In genomic region chr4:41652971-41653370, GRCh38 we compare ENCODE assay signal across 22 cellular contexts.
DNase-seq lines count a peak whose midpoint lies in the region; ATAC-seq and TF ChIP-seq lines count a peak whose summit lies in the region.
"Had no signal": no experiment of that assay in that cellular context is flagged by ENCODE, and none has a peak within 500 bp of the region (broad histone marks: within the 10 kb centered on the region; RNA-seq: fewer than 3 reads in every experiment).

No MANE protein-coding gene starts in this region.

- H3K4me1 ChIP-seq in GM23248 (ENCODE audit: insufficient read depth) (no peaks in the 10 kb centered on the region; the same call in 1 of the 2 replicates), mesenchymal stem cell (ENCODE audit: control insufficient read depth, insufficient read depth, low read depth, low read length) (no peaks in the 10 kb centered on the region), tibial nerve (peaks cover 0 to 12% (median 0%) of the 10 kb centered on the region in 4 donors)

- TF ChIP-seq POLR2A in tibial nerve (IDR thresholded peaks at IDR 0.05), result no peak

- H2BK15ac ChIP-seq in mesenchymal stem cell (ENCODE audit: low read depth, poor library complexity, severe bottlenecking), result no peak overlapping the region

- H3K4ac ChIP-seq in mesenchymal stem cell (ENCODE audit: low read depth in 1 of 2, low read length in 2 of 2), result no peak overlapping the region

- H2BK5ac ChIP-seq in mesenchymal stem cell (ENCODE audit: low read depth, low read length, poor library complexity, severe bottlenecking), result no peak overlapping the region

- H3K27ac ChIP-seq in GM23248, result no peak overlapping the region
- H3K27ac ChIP-seq in mesenchymal stem cell (ENCODE audit: low read length, poor library complexity, severe bottlenecking), result no peak overlapping the region
- H3K27ac ChIP-seq in tibial nerve, result peak overlapping the region in 1 of 4 donors; percentile 38
- H3K27ac ChIP-seq: A549; BLaER1 treated with 17β-estradiol and CSF1 and Interleukin-3, amounts not matched to agents 10 nM and 100 nM had no signal

- H3F3A ChIP-seq in GM23248 (ENCODE audit: insufficient read depth), result no peaks in the 10 kb centered on the region

- H2BK120ac ChIP-seq in mesenchymal stem cell (ENCODE audit: low read depth, low read length), result no peak overlapping the region

- WGBS in GM23248 (ENCODE audit: low coverage in 1 of 2, low lambda C conversion rate in 2 of 2, missing lambda C conversion rate in 2 of 2), 2 experiments, result 55 to 66% methylated on average over 1 of the region's 1 CpG
- 100% methylated on average over 1 of the region's 1 CpG for WGBS in mesenchymal stem cell
- WGBS in tibial nerve, 2 donors, result 59 to 76% methylated on average over 1 of the region's 1 CpG

- no peak overlapping the region for H3K9ac ChIP-seq in GM23248
- no peak overlapping the region for H3K9ac ChIP-seq in mesenchymal stem cell (ENCODE audit: low read length)
- H3K9ac ChIP-seq: BLaER1 treated with 17β-estradiol and CSF1 and Interleukin-3, amounts not matched to agents 10 nM and 100 nM had no signal

- no peak for TF ChIP-seq CTCF in tibial nerve (IDR thresholded peaks at IDR 0.05)

- H3K79me1 ChIP-seq in mesenchymal stem cell (replicated peaks; ENCODE audit: low read length, poor library complexity, severe bottlenecking), result no peaks in the 10 kb centered on the region

- H3K9me3 ChIP-seq in GM23248 (ENCODE audit: low read depth), result no peaks in the 10 kb centered on the region
- no peaks in the 10 kb centered on the region for H3K9me3 ChIP-seq in mesenchymal stem cell (ENCODE audit: control insufficient read depth, low read length)
- no peaks in the 10 kb centered on the region for H3K9me3 ChIP-seq in tibial nerve
- H3K9me3 ChIP-seq: A549; BE2C; BLaER1 treated with 17β-estradiol and CSF1 and Interleukin-3, amounts not matched to agents 10 nM and 100 nM had no signal

- no peak overlapping the region for H4K8ac ChIP-seq in mesenchymal stem cell (ENCODE audit: low read length)

- H3K27me3 ChIP-seq in GM23248 (replicated peaks; ENCODE audit: insufficient read depth) (no peaks in the 10 kb centered on the region), mesenchymal stem cell (ENCODE audit: control insufficient read depth in 1 of 2, insufficient read depth in 1 of 2, low read length in 2 of 2) (no peaks in the 10 kb centered on the region), tibial nerve (no peaks in the 10 kb centered on the region)
- H3K27me3 ChIP-seq: BE2C; BLaER1 treated with 17β-estradiol and CSF1 and Interleukin-3, amounts not matched to agents 10 nM and 100 nM had no signal

- no peak for ATAC-seq in HG02588 (IDR thresholded peaks at IDR 0.05; ENCODE audit: unreplicated experiment)
- ATAC-seq: A549, HCT116 had no signal

- no peak for TF ChIP-seq EP300 in tibial nerve (IDR thresholded peaks at IDR 0.05)

- H3K9me2 ChIP-seq in GM23248 (ENCODE audit: insufficient read depth), result no peaks in the 10 kb centered on the region

- H3K79me2 ChIP-seq in GM23248 (ENCODE audit: insufficient read depth), result no peaks in the 10 kb centered on the region

- peak; percentile 28 for DNase-seq in GM23248
- DNase-seq in amniotic epithelial cell (ENCODE audit: low read depth), result peak; percentile 51
- peak; percentile 53 for DNase-seq in mesenchymal stem cell
- no peak for DNase-seq in tibial nerve (ENCODE audit: low spot score in 2 of 2)
- no peak for DNase-seq in stimulated activated CD4-positive, alpha-beta T cell treated with anti-CD3 and anti-CD28 coated beads, Interleukin-4, amount 100 ng/mL, for 4 hours
- DNase-seq in COLO829 (ENCODE audit: low spot score), result no peak
- DNase-seq: 8988T; ACHN; AML-193; BE2C; Calu3; CD4-positive, alpha-beta T cell; CD8-positive, alpha-beta memory T cell; COR-L47; DMS53; DMS79 treated with DMSO at 0.1 percent for 48 hours; H9 had no signal

- H3K14ac ChIP-seq in mesenchymal stem cell (ENCODE audit: low read length in 2 of 2), result no peak overlapping the region

- H3K4me2 ChIP-seq in GM23248 (ENCODE audit: unreplicated experiment) (no peak overlapping the region), mesenchymal stem cell (ENCODE audit: low read length, poor library complexity, severe bottlenecking) (no peak overlapping the region)
- H3K4me2 ChIP-seq: A549; BLaER1 treated with 17β-estradiol and CSF1 and Interleukin-3, amounts not matched to agents 10 nM and 100 nM; GM23338 had no signal

- no peak overlapping the region for H3K23ac ChIP-seq in mesenchymal stem cell (ENCODE audit: low read length in 2 of 2)

- no peak overlapping the region for H2BK12ac ChIP-seq in mesenchymal stem cell (ENCODE audit: low read length in 2 of 2)

- in situ Hi-C loops in GM23248 (cut with MboI), result loop anchor here (25.0 kb wide), 1 partner anchor 716 kb away; no protein-coding TSS in a partner anchor

- no peak overlapping the region for H3K18ac ChIP-seq in mesenchymal stem cell (ENCODE audit: low read depth in 1 of 2, low read length in 2 of 2)

- H4K20me1 ChIP-seq in GM23248 (ENCODE audit: insufficient read depth), result no peaks in the 10 kb centered on the region
- H4K20me1 ChIP-seq: BLaER1 treated with 17β-estradiol and CSF1 and Interleukin-3, amounts not matched to agents 10 nM and 100 nM had no signal

- H2AFZ ChIP-seq in GM23248 (no peak overlapping the region), mesenchymal stem cell (ENCODE audit: low read depth, low read length) (no peak overlapping the region)
- H2AFZ ChIP-seq: GM23338 had no signal

- H2AK5ac ChIP-seq in mesenchymal stem cell (ENCODE audit: low read length, severe bottlenecking), result no peak overlapping the region

- H3K36me3 ChIP-seq in GM23248 (ENCODE audit: low read depth) (no peaks in the 10 kb centered on the region), mesenchymal stem cell (ENCODE audit: control insufficient read depth in 1 of 2, insufficient read depth in 2 of 2, low read depth in 1 of 2, low read length in 2 of 2) (peaks cover 0 to 2% of the 10 kb centered on the region in 2 experiments), tibial nerve (no peaks in the 10 kb centered on the region)
- H3K36me3 ChIP-seq: BLaER1 treated with 17β-estradiol and CSF1 and Interleukin-3, amounts not matched to agents 10 nM and 100 nM had no signal

- H4K91ac ChIP-seq in mesenchymal stem cell (ENCODE audit: low read length), result no peak overlapping the region

- H3K4me3 ChIP-seq in GM23248 (no peak overlapping the region), mesenchymal stem cell (ENCODE audit: insufficient read depth in 1 of 2, low read depth in 1 of 2, low read length in 2 of 2) (no peak overlapping the region), tibial nerve (no peak overlapping the region)
- H3K4me3 ChIP-seq: A549; BLaER1 treated with 17β-estradiol and CSF1 and Interleukin-3, amounts not matched to agents 10 nM and 100 nM; GM23338 had no signal

Comparison
In these comparisons a context has a peak if more than half of its experiments do, and no peak if none do; other contexts are left out.
1. DNase-seq: peak in GM23248 (single experiment), amniotic epithelial cell (single experiment) and mesenchymal stem cell (single experiment); none in tibial nerve (0 of 2), stimulated activated CD4-positive, alpha-beta T cell treated with anti-CD3 and anti-CD28 coated beads, Interleukin-4, amount 100 ng/mL, for 4 hours (0 of 2) and COLO829 (single experiment).